Comparison of ENCODE assay signal across 8 cellular contexts in genomic region chr22:38792833-38793232, GRCh38. TPM values are rescaled to one million over a fixed set of nuclear protein-coding genes. Genes with fewer than 3 reads are reported as not detected.
DNase-seq lines count a peak whose midpoint lies in the region; ATAC-seq and TF ChIP-seq lines count a peak whose summit lies in the region.

No MANE protein-coding gene starts in this region.

- H3K27ac ChIP-seq in foreskin keratinocyte = peak overlapping the region; percentile 47

- H3K9me3 Mint-ChIP-seq in T-helper 1 cell treated with Interleukin-12 subunit alpha and Interleukin-12 subunit beta and Interleukin-4 antibody, amounts not matched to agents 30 μg/mL and 1 μg/mL, for 36 hours = no peaks in the 10 kb centered on the region
- H3K9me3 Mint-ChIP-seq in WTC11 = no peaks in the 10 kb centered on the region

- POLR2A ChIA-PET in WTC11 (lab: Charles Lee) = no interaction called here

- CTCF ChIA-PET in WTC11 (lab: Charles Lee) = interaction anchor here (0.7 kb wide), 1 partner anchor 177 kb away, joined by 3 read pairs; no protein-coding TSS in a partner anchor

- peak overlapping the region; percentile 88 for H3K4me3 Mint-ChIP-seq in T-helper 1 cell treated with Interleukin-12 subunit alpha and Interleukin-12 subunit beta and Interleukin-4 antibody, amounts not matched to agents 30 μg/mL and 1 μg/mL, for 36 hours
- peak overlapping the region; percentile 88 for H3K4me3 Mint-ChIP-seq in WTC11

- H3K27me3 Mint-ChIP-seq in T-helper 1 cell treated with Interleukin-12 subunit alpha and Interleukin-12 subunit beta and Interleukin-4 antibody, amounts not matched to agents 30 μg/mL and 1 μg/mL, for 36 hours (ENCODE audit: low read depth) = peaks cover 8% of the 10 kb centered on the region
- H3K27me3 Mint-ChIP-seq in WTC11 (ENCODE audit: low read depth) = peaks cover 27% of the 10 kb centered on the region

- H3K27ac Mint-ChIP-seq in T-helper 1 cell treated with Interleukin-12 subunit alpha and Interleukin-12 subunit beta and Interleukin-4 antibody, amounts not matched to agents 30 μg/mL and 1 μg/mL, for 36 hours = peak overlapping the region; percentile 68
- peak overlapping the region; percentile 56; the same call in 1 of the 2 replicates for H3K27ac Mint-ChIP-seq in WTC11

- no peaks in the 10 kb centered on the region for H3K36me3 Mint-ChIP-seq in T-helper 1 cell treated with Interleukin-12 subunit alpha and Interleukin-12 subunit beta and Interleukin-4 antibody, amounts not matched to agents 30 μg/mL and 1 μg/mL, for 36 hours (ENCODE audit: low read depth)
- no peaks in the 10 kb centered on the region for H3K36me3 Mint-ChIP-seq in WTC11

- DNase-seq in T-helper 1 cell = no peak
- no peak for DNase-seq in WTC11 (ENCODE audit: low spot score)
- DNase-seq in foreskin keratinocyte = peak in 1 of 2 donors; percentile 56
- DNase-seq in stimulated activated naive CD8-positive, alpha-beta T cell treated with anti-CD3 and anti-CD28 coated beads, Interleukin-15, Interleukin-2, amounts not matched to agents 100 U/mL and 50 U/mL, for 24 hours = no peak
- DNase-seq in DMS79 (lab: John Stamatoyannopoulos, UW) = no peak
- DNase-seq in iPS-NIHi7 (ENCODE audit: extremely low spot score) = no peak
- no peak for DNase-seq in NCI-H146 treated with DMSO at 0.1 percent for 48 hours (lab: John Stamatoyannopoulos, UW; ENCODE audit: unreplicated experiment)

- ATAC-seq in WTC11 (no peak), foreskin keratinocyte (peak; percentile 46)
- peak; percentile 47 for ATAC-seq in stimulated activated naive CD8-positive, alpha-beta T cell treated with anti-CD3 and anti-CD28 coated beads, Interleukin-15, Interleukin-2, amounts not matched to agents 100 U/mL and 50 U/mL, for 24 hours

- H3K27me3 ChIP-seq in foreskin keratinocyte = no peaks in the 10 kb centered on the region

- TF ChIP-seq CTCF in WTC11 (IDR thresholded peaks at IDR 0.05) (no peak), foreskin keratinocyte (conservative IDR thresholded peaks at IDR 0.05) (no peak)

- H3K4me1 Mint-ChIP-seq in T-helper 1 cell treated with Interleukin-12 subunit alpha and Interleukin-12 subunit beta and Interleukin-4 antibody, amounts not matched to agents 30 μg/mL and 1 μg/mL, for 36 hours (ENCODE audit: low read depth) = peaks cover 17% of the 10 kb centered on the region
- H3K4me1 Mint-ChIP-seq in WTC11 = peaks cover 10% of the 10 kb centered on the region

- peaks cover 9% of the 10 kb centered on the region for H3K4me1 ChIP-seq in foreskin keratinocyte

TF ChIP-seq in WTC11, 78 proteins besides CTCF, POLR2A, EP300 and RAD21:
- TF ChIP-seq PRDM15 (CRISPR knock-in tag; IDR thresholded peaks at IDR 0.05) (no peak), ATF1 (CRISPR knock-in tag; IDR thresholded peaks at IDR 0.05) (no peak), NFE2L1 (CRISPR knock-in tag; IDR thresholded peaks at IDR 0.05) (no peak), RELA (CRISPR knock-in tag; IDR thresholded peaks at IDR 0.05; ENCODE audit: borderline replicate concordance) (no peak), NR3C1 (CRISPR knock-in tag; conservative IDR thresholded peaks at IDR 0.05; ENCODE audit: low read depth) (no peak), ZNF232 (CRISPR knock-in tag; IDR thresholded peaks at IDR 0.05) (no peak), ZNF423 (CRISPR knock-in tag; IDR thresholded peaks at IDR 0.05) (no peak)
- TF ChIP-seq, protein P1, sequence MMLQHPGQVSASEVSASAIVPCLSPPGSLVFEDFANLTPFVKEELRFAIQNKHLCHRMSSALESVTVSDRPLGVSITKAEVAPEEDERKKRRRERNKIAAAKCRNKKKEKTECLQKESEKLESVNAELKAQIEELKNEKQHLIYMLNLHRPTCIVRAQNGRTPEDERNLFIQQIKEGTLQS (CRISPR knock-in tag; conservative IDR thresholded peaks at IDR 0.05) = no peak

RNA-seq across cellular contexts. Expression of gene DNAL4, which starts 1.1 kb away (rescaled TPM):
- total RNA-seq in WTC11 (2021) (11.8 to 12.2 TPM (median 12.1 TPM) in 3 replicates), foreskin keratinocyte (14.0 and 16.3 TPM in 2 replicates)
- 16.7 and 18.8 TPM in 2 replicates for polyA plus RNA-seq in foreskin keratinocyte

RNA-seq across cellular contexts. Expression of gene SUN2, which starts 37.0 kb away (rescaled TPM):
- total RNA-seq in WTC11 (2021) = 17.7 to 30.1 TPM (median 18.6 TPM) in 3 replicates
- 47.7 and 48.4 TPM in 2 replicates for total RNA-seq in foreskin keratinocyte
- 29.9 and 33.0 TPM in 2 replicates for polyA plus RNA-seq in foreskin keratinocyte

RNA-seq across cellular contexts. Expression of gene NPTXR, which starts 51.0 kb away (rescaled TPM):
- total RNA-seq in WTC11 (2021) (10.4 to 11.2 TPM (median 10.6 TPM) in 3 replicates), foreskin keratinocyte (0.04 and 0.07 TPM in 2 replicates)
- 0.03 and 0.06 TPM in 2 replicates for polyA plus RNA-seq in foreskin keratinocyte

Comparison
In these comparisons a context has a peak if more than half of its experiments do, and no peak if none do; other contexts are left out.
1. RNA of gene NPTXR, which starts 51.0 kb away (total RNA-seq): 10.4 to 11.2 TPM in WTC11; 0.04 to 0.07 TPM in foreskin keratinocyte; every median in the first group is over 10 times any median in the second.